9 cellular contexts compared by ENCODE assay signal in genomic region chr2:223959688-223960087, GRCh38. TPM values are rescaled to one million over a fixed set of nuclear protein-coding genes. Genes with fewer than 3 reads are reported as not detected.
A peak's percentile ranks its signal among the peaks of the same experiment; 100 is the strongest.
DNase-seq lines count a peak whose midpoint lies in the region; ATAC-seq, FAIRE-seq and TF ChIP-seq lines count a peak whose summit lies in the region.
"Had no signal": no experiment of that assay in that cellular context is flagged by ENCODE, and none has a peak within 500 bp of the region (broad histone marks: within the 10 kb centered on the region; RNA-seq: fewer than 3 reads in every experiment).

No MANE protein-coding gene starts in this region.

- TF ChIP-seq CTCF in Peyer's patch (IDR thresholded peaks at IDR 0.05) = no peak

- H2AFZ ChIP-seq in trophoblast cell (ENCODE audit: insufficient read depth, low read length, poor library complexity) = no peak overlapping the region

- H3K4ac ChIP-seq in trophoblast cell (ENCODE audit: low read depth, low read length) = peak overlapping the region; percentile 86

- no peaks in the 10 kb centered on the region for H3K9me3 ChIP-seq in Peyer's patch
- no peaks in the 10 kb centered on the region for H3K9me3 ChIP-seq in trophoblast cell (ENCODE audit: insufficient read depth, low read depth, low read length)

- H4K8ac ChIP-seq in trophoblast cell (ENCODE audit: low read depth, low read length) = no peak overlapping the region

- H3K23ac ChIP-seq in trophoblast cell (ENCODE audit: low read length) = no peak overlapping the region

- DNase-seq in GM12891 (ENCODE audit: insufficient read length, low spot score) (no peak), Peyer's patch (peak in 2 of 3 donors; percentile 44 to 58), epidermal melanocyte (ENCODE audit: insufficient read length, low spot score) (peak; percentile 49), trophoblast cell (no peak), NCI-H1436 (lab: John Stamatoyannopoulos, UW) (no peak)
- no peak for DNase-seq in activated CD4-positive, CD25-positive, alpha-beta regulatory T cell treated with anti-CD3 and anti-CD28 coated beads, Interleukin-2, amount 50 U/mL, for 72 hours
- DNase-seq: NCI-H69 had no signal

- no peak overlapping the region for H3K18ac ChIP-seq in trophoblast cell (ENCODE audit: low read length)

- H2BK12ac ChIP-seq in trophoblast cell (ENCODE audit: low read length) = no peak overlapping the region

- no CpG with 5 or more reads among the region's 5 CpGs for WGBS in trophoblast cell (ENCODE audit: extremely low coverage, insufficient coverage, insufficient read length)

- H3K79me1 ChIP-seq in trophoblast cell (ENCODE audit: low read length) = peaks cover 6% of the 10 kb centered on the region

- H3K14ac ChIP-seq in trophoblast cell (ENCODE audit: low read length) = no peak overlapping the region

- H3K27me3 ChIP-seq in Peyer's patch = no peaks in the 10 kb centered on the region
- no peaks in the 10 kb centered on the region for H3K27me3 ChIP-seq in trophoblast cell (ENCODE audit: insufficient read depth, low read length)

- TF ChIP-seq POLR2A in GM12891 (IDR thresholded peaks at IDR 0.05; ENCODE audit: low read depth, low read length) = no peak
- TF ChIP-seq POLR2A in Peyer's patch (IDR thresholded peaks at IDR 0.05) = no peak

- H3K79me2 ChIP-seq in trophoblast cell (ENCODE audit: control insufficient read depth, insufficient read depth, low read length, poor library complexity) = peaks cover 9% of the 10 kb centered on the region

- FAIRE-seq in GM12891 (lab: Jason Lieb, UNC) = peak; percentile 5
- FAIRE-seq: islet of Langerhans had no signal

- H3K4me3 ChIP-seq in Peyer's patch (peak overlapping the region in 1 of 4 donors; percentile 6), trophoblast cell (ENCODE audit: low read depth, low read length) (no peak overlapping the region)

- H2AK5ac ChIP-seq in trophoblast cell (ENCODE audit: low read length) = no peak overlapping the region

- no peak for ATAC-seq in HG02642 (IDR thresholded peaks at IDR 0.05; ENCODE audit: poor library complexity, unreplicated experiment)

- no peak overlapping the region for H3K4me2 ChIP-seq in trophoblast cell (ENCODE audit: low read length)

- no peak overlapping the region for H4K91ac ChIP-seq in trophoblast cell (ENCODE audit: low read depth, low read length)

- H3K4me1 ChIP-seq in Peyer's patch = peaks cover 0 to 42% (median 11%) of the 10 kb centered on the region in 4 donors
- H3K4me1 ChIP-seq in trophoblast cell (ENCODE audit: control insufficient read depth in 1 of 2, insufficient read depth in 2 of 2, low read length in 2 of 2) = peaks cover 0 to 3% of the 10 kb centered on the region in 2 experiments

- H3K36me3 ChIP-seq in Peyer's patch (peaks cover 0 to 22% (median 0%) of the 10 kb centered on the region in 3 donors), trophoblast cell (ENCODE audit: control insufficient read depth in 1 of 2, insufficient read depth in 2 of 2, low read length in 2 of 2) (peaks cover 7 to 14% of the 10 kb centered on the region in 2 experiments)

- no peak overlapping the region for H3K9ac ChIP-seq in trophoblast cell (ENCODE audit: low read length)

- H2BK120ac ChIP-seq in trophoblast cell (ENCODE audit: insufficient read depth, low read length, poor library complexity) = no peak overlapping the region

- no peak overlapping the region for H4K12ac ChIP-seq in trophoblast cell (ENCODE audit: low read depth, low read length)

- H2BK5ac ChIP-seq in trophoblast cell (ENCODE audit: low read depth, low read length, poor library complexity) = no peak overlapping the region

- H3K27ac ChIP-seq in Peyer's patch (no peak overlapping the region), trophoblast cell (ENCODE audit: low read depth, low read length) (no peak overlapping the region)

TF ChIP-seq in GM12891, 5 proteins besides CTCF, POLR2A, EP300 and RAD21:
- TF ChIP-seq TAF1 (IDR thresholded peaks at IDR 0.05; ENCODE audit: low read depth, low read length) (no peak), PAX5 (IDR thresholded peaks at IDR 0.05; ENCODE audit: insufficient read depth, low read length, severe bottlenecking) (no peak), SPI1 (IDR thresholded peaks at IDR 0.05; ENCODE audit: low read depth, low read length) (0 out of 2 replicates have a peak, but pooled peaks have one; percentile 4)

RNA-seq across cellular contexts. Expression of gene MRPL44, which starts 2.4 kb away (rescaled TPM):
- polyA plus RNA-seq in GM12891 (2012; ENCODE audit: low read depth, missing spikeins) = 27.1 TPM
- 10 to 100 TPM; 17.6 to 36.3 (median 22.2) TPM for total RNA-seq in Peyer's patch
- 28.2 and 28.9 TPM in 2 replicates for polyA plus RNA-seq in trophoblast cell (2013)

RNA-seq across cellular contexts. Expression of gene WDFY1, which starts 14.6 kb away (rescaled TPM):
- 16.4 TPM for polyA plus RNA-seq in GM12891 (2012; ENCODE audit: low read depth, missing spikeins)
- total RNA-seq in Peyer's patch = 10 to 100 TPM; 36.9 to 82.0 (median 65.0) TPM
- polyA plus RNA-seq in trophoblast cell (2013) = 27.3 and 28.3 TPM in 2 replicates

Comparison
In these comparisons a context has a peak if more than half of its experiments do, and no peak if none do; other contexts are left out.
1. DNase-seq: peak in Peyer's patch (2 of 3) and epidermal melanocyte (single experiment); none in GM12891 (single experiment), trophoblast cell (0 of 2), activated CD4-positive, CD25-positive, alpha-beta regulatory T cell treated with anti-CD3 and anti-CD28 coated beads, Interleukin-2, amount 50 U/mL, for 72 hours (single experiment) and NCI-H1436 (single experiment).